10 cellular contexts compared by ENCODE assay signal in genomic region chr3:137709011-137709601, GRCh38. TPM values are rescaled to one million over a fixed set of nuclear protein-coding genes. Genes with fewer than 3 reads are reported as not detected.
DNase-seq lines count a peak whose midpoint lies in the region; ATAC-seq and TF ChIP-seq lines count a peak whose summit lies in the region.
"Had no signal": no experiment of that assay in that cellular context is flagged by ENCODE, and none has a peak within 500 bp of the region (broad histone marks: within the 10 kb centered on the region; RNA-seq: fewer than 3 reads in every experiment).

No MANE protein-coding gene starts in this region.

- H3K27ac Mint-ChIP-seq in mesothelial cell of epicardium: no peak overlapping the region

- 2 to 5% (median 4%) methylated on average over 3 of the region's 3 CpGs for WGBS in adrenal gland, 4 donors

- no peak for ATAC-seq in activated CD4-positive, CD25-positive, alpha-beta regulatory T cell treated with anti-CD3 and anti-CD28 coated beads, Interleukin-2, amount 50 U/mL, for 24 hours
- ATAC-seq: esophagus mucosa had no signal

- in situ Hi-C loops in KBM-7 (cut with MboI; ENCODE audit: low pct_unique_long_range_greater_than_20kb, low sequenced_read_pairs): no loop called here

- no peak for TF ChIP-seq POLR2A in adrenal gland (IDR thresholded peaks at IDR 0.05)

- no peak overlapping the region for H3K27ac ChIP-seq in adrenal gland

- intact Hi-C loops in adrenal gland (cut with DNase I): no loop called here

- TF ChIP-seq CTCF in GM12865 (IDR thresholded peaks at IDR 0.05; ENCODE audit: insufficient read depth, low read depth, low read length, missing control alignments) (peak; percentile 46), adrenal gland (IDR thresholded peaks at IDR 0.05) (peak in 5 of 6 experiments; percentile 19 to 35 (median 28)), mesothelial cell of epicardium (IDR thresholded peaks at IDR 0.05; ENCODE audit: unreplicated experiment) (peak; percentile 41)

- H3K4me3 ChIP-seq in GM12865 (ENCODE audit: low read depth, low read length): no peak overlapping the region
- H3K4me3 ChIP-seq in adrenal gland: no peak overlapping the region

- H3K4me1 ChIP-seq in adrenal gland (replicated peaks in 1 of 2): no peaks in the 10 kb centered on the region

- peaks cover 30% of the 10 kb centered on the region for H3K27me3 Mint-ChIP-seq in mesothelial cell of epicardium (ENCODE audit: low read depth)

- H3K4me1 Mint-ChIP-seq in mesothelial cell of epicardium: no peaks in the 10 kb centered on the region
- H3K4me1 Mint-ChIP-seq: naive B cell had no signal

- no peak overlapping the region for H3K4me3 Mint-ChIP-seq in mesothelial cell of epicardium
- H3K4me3 Mint-ChIP-seq: naive B cell had no signal

- H3K36me3 Mint-ChIP-seq in mesothelial cell of epicardium: no peaks in the 10 kb centered on the region
- H3K36me3 Mint-ChIP-seq: naive B cell had no signal

- H3K36me3 ChIP-seq in adrenal gland (replicated peaks in 1 of 2): no peaks in the 10 kb centered on the region

- H3K27me3 ChIP-seq in adrenal gland: no peaks in the 10 kb centered on the region

- DNase-seq in GM12865 (ENCODE audit: low read depth) (peak; percentile 27), KBM-7 (peak; percentile 23), adrenal gland (peak in 1 of 7 donors; percentile 10), mesothelial cell of epicardium (ENCODE audit: low spot score in 2 of 2, unreplicated experiment in 2 of 2) (no peak), occipital lobe (lab: John Stamatoyannopoulos, UW) (no peak)
- DNase-seq in activated CD8-positive, alpha-beta memory T cell treated with anti-CD3 and anti-CD28 coated beads, Interleukin-2, amount 50 U/mL, for 48 hours: no peak
- DNase-seq: activated T-cell treated with anti-CD3 and anti-CD28 coated beads, Interleukin-2, amount 50 U/mL, for 1 hour; naive B cell had no signal

- peaks cover 8% of the 10 kb centered on the region for H3K9me3 Mint-ChIP-seq in mesothelial cell of epicardium

- H3K9me3 ChIP-seq in adrenal gland (replicated peaks in 1 of 3): no peaks in the 10 kb centered on the region

RNA-seq across cellular contexts. Expression of gene SOX14, which starts 55.0 kb away (rescaled TPM):
- total RNA-seq in adrenal gland (not detected), mesothelial cell of epicardium (0.18 to 0.44 TPM (median 0.18 TPM) in 3 replicates), occipital lobe (not detected)
- not detected for polyA plus RNA-seq in adrenal gland
- total RNA-seq: esophagus mucosa had no signal

Comparison
In these comparisons a context has a peak if more than half of its experiments do, and no peak if none do; other contexts are left out.
1. DNase-seq: peak in GM12865 (single experiment) and KBM-7 (single experiment); none in mesothelial cell of epicardium (0 of 2), activated CD8-positive, alpha-beta memory T cell treated with anti-CD3 and anti-CD28 coated beads, Interleukin-2, amount 50 U/mL, for 48 hours (single experiment) and occipital lobe (single experiment).
2. Peak in every context shown above with its lines, with median percentiles within 50 percentile points of each other: CTCF ChIP-seq.